1 cellular context compared by ENCODE assay signal in genomic region chr18:2654105-2654827, GRCh38.
TF ChIP-seq lines count a peak whose summit lies in the region.

No MANE protein-coding gene starts in this region.

TF ChIP-seq in WTC11, 78 proteins besides CTCF, POLR2A, EP300 and RAD21 (continued from another document):
- TF ChIP-seq PRDM15 (CRISPR knock-in tag; IDR thresholded peaks at IDR 0.05) (no peak), TEAD1 (CRISPR knock-in tag; IDR thresholded peaks at IDR 0.05) (no peak), IRF2 (CRISPR knock-in tag; IDR thresholded peaks at IDR 0.05; ENCODE audit: borderline replicate concordance, low read depth) (no peak), CREB1 (CRISPR knock-in tag; IDR thresholded peaks at IDR 0.05) (no peak), ZNF396 (CRISPR knock-in tag; IDR thresholded peaks at IDR 0.05; ENCODE audit: borderline replicate concordance) (no peak), ZNF671 (CRISPR knock-in tag; IDR thresholded peaks at IDR 0.05) (no peak), MLX (CRISPR knock-in tag; IDR thresholded peaks at IDR 0.05) (no peak), ATF2 (CRISPR knock-in tag; IDR thresholded peaks at IDR 0.05; ENCODE audit: borderline replicate concordance, low read depth) (no peak)
